Comparison of ENCODE assay signal across 24 cellular contexts in the genomic region with DNA sequence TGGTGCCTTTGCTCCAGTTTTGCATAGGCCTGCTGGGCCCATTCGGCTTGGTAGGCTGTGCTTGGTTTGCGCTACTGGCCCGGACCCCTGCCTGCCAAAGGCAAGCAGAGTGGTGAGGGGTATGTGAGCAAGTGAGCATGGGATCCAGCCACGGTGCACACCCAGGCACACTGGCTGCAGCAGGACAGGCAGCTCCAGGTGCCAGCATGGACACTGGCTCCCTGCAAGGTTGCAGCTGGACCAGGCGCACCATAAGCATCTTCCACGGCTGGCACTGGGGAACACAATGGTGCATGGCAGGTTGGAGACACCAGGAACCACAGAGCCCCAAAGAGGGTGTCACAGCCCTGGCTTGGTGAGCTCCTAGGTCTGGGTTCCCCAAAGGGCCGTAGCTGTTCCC.
"Had no signal": no experiment of that assay in that cellular context is flagged by ENCODE, and none has a peak within 500 bp of the region (broad histone marks: within the 10 kb centered on the region; RNA-seq: fewer than 3 reads in every experiment).

No MANE protein-coding gene starts in this region.

- H3K4me3 ChIP-seq: K562, SJSA1, SK-N-MC had no signal

- ATAC-seq: K562 had no signal

- H3K27ac ChIP-seq: HL-60, KMS-11, SJSA1, SK-N-MC had no signal

- H3K4me2 ChIP-seq: KMS-11 had no signal

- H3K9me3 ChIP-seq: SJSA1 had no signal

- H3K27ac Mint-ChIP-seq: IgD-negative memory B cell had no signal

- H3K36me3 Mint-ChIP-seq: IgD-negative memory B cell had no signal

- H3K27me3 Mint-ChIP-seq: IgD-negative memory B cell had no signal

- H3K4me3 Mint-ChIP-seq: IgD-negative memory B cell had no signal

- H3K27me3 ChIP-seq: SJSA1 had no signal

- H3K4me1 Mint-ChIP-seq: IgD-negative memory B cell had no signal

- H3K36me3 ChIP-seq: SJSA1 had no signal

- DNase-seq: Kasumi-1, MM.1S, NCI-H1048, NCI-H1105, NCI-H1417, NCI-H1436 treated with DMSO at 0.1 percent for 48 hours, NCI-H1694, NCI-H1930, NCI-H2081, NCI-H2107, NCI-H2227 treated with DMSO at 0.1 percent for 48 hours, NCI-H510A, NCI-H524 treated with DMSO at 0.1 percent for 48 hours, NCI-H69, NCI-H774, Right ventricle myocardium superior, RPMI8226, SIG-M5 had no signal

- H3K9ac ChIP-seq: KMS-11 had no signal

- H3K4me1 ChIP-seq: SJSA1 had no signal
